In the genomic region with DNA sequence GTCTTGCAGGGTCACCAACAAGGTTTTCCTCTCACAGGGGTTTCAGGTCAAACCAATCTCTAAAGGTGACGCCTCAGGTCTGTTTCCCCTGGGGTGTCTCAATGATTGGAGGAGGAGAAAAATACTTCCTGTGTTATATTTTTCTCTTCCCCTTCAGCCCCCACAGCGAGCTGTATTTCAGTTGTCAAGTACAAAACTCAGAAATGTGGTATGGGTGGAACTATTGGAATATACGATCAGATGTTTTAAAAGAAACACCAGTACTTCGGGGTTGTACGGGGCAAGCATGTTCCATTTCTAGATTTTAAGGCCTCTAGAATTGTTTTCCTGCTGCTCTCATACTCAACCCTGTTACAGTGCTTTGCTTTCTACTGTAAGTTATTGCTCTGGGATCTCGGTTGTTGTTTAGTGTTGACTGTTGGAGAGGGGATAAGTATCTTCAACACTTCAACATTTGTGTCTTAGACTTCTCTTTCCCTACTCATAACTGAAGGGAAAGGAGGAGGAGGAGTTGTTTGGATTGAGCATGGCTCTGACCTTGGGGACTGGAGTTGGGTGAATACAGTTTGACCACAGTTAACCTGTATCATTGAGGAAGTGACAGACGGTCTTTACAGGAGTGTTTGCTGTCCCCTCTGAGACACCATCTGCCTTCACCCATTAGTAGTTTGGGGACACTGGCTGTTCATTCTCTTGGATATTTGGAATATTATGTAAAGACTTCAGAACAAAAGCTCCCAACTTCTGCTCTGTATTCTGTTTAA, we compare ENCODE assay signal across 8 cellular contexts. TPM values are rescaled to one million over a fixed set of nuclear protein-coding genes. Genes with fewer than 3 reads are reported as not detected.
A peak's percentile ranks its signal among the peaks of the same experiment; 100 is the strongest.
DNase-seq lines count a peak whose midpoint lies in the region; ATAC-seq and TF ChIP-seq lines count a peak whose summit lies in the region.

No MANE protein-coding gene starts in this region.

- peak overlapping the region; percentile 82 for H3K4me3 ChIP-seq in OCI-LY7 (ENCODE audit: low read depth, low read length, poor library complexity, severe bottlenecking)
- peak overlapping the region; percentile 65 to 82 for H3K4me3 ChIP-seq in neutrophil (ENCODE audit: low read depth in 1 of 2, low read length in 1 of 2)

- POLR2A ChIA-PET in OCI-LY7 (lab: Charles Lee) = no interaction called here

- H4K20me1 ChIP-seq in OCI-LY7 (ENCODE audit: insufficient read depth, low read length) = peaks cover 5% of the 10 kb centered on the region; the same call in 1 of the 2 replicates

- no peak for TF ChIP-seq CTCF in OCI-LY7 (conservative IDR thresholded peaks at IDR 0.05; ENCODE audit: low read length)
- TF ChIP-seq CTCF in neutrophil (IDR thresholded peaks at IDR 0.05) = no peak

- intact Hi-C loops in OCI-LY7 (cut with micrococcal nuclease; ENCODE audit: unreplicated experiment) = loop anchor here (1.0 kb wide), 1 partner anchor 22 kb away; no protein-coding TSS in a partner anchor

- peak in 4 of 6 experiments; percentile 4 to 40 (median 22) for DNase-seq in stimulated activated naive CD4-positive, alpha-beta T cell (lab: John Stamatoyannopoulos, UW)
- DNase-seq in stimulated activated naive CD4-positive, alpha-beta T cell treated with Interleukin-2 at 50 U/mL for 16 hours (lab: John Stamatoyannopoulos, UW) = no peak
- DNase-seq in OCI-LY7 (ENCODE audit: low spot score) (peak; percentile 69), NCI-H187 treated with DMSO at 0.1 percent for 48 hours (lab: John Stamatoyannopoulos, UW) (no peak), HuH-7.5 (ENCODE audit: low spot score) (no peak)
- peak; percentile 28 to 38 (median 32) for DNase-seq in effector memory CD8-positive, alpha-beta T cell

- H3K27ac ChIP-seq in OCI-LY7 (ENCODE audit: low read depth, low read length, poor library complexity, severe bottlenecking) (no peak overlapping the region), neutrophil (peak overlapping the region; percentile 98)

- TSS peak; percentile 61 for BruUV-seq in OCI-LY7 (replicated peaks; lab: Mats Ljungman, UMichigan)

- no peaks in the 10 kb centered on the region for H3K27me3 Mint-ChIP-seq in effector memory CD8-positive, alpha-beta T cell

- H3K4me3 Mint-ChIP-seq in effector memory CD8-positive, alpha-beta T cell = peak overlapping the region; percentile 96 to 98

- no peaks in the 10 kb centered on the region for H3K79me2 ChIP-seq in OCI-LY7 (ENCODE audit: insufficient read depth, low read depth, low read length)

- H3K4me2 ChIP-seq in OCI-LY7 (ENCODE audit: low read length) = peak overlapping the region; percentile 96

- no peaks in the 10 kb centered on the region for H3K36me3 ChIP-seq in OCI-LY7 (ENCODE audit: insufficient read depth, low read length)
- H3K36me3 ChIP-seq in neutrophil = no peaks in the 10 kb centered on the region

- H2AFZ ChIP-seq in OCI-LY7 (ENCODE audit: low read length) = peak overlapping the region; percentile 67; the same call in 1 of the 2 replicates

- H3K9me2 ChIP-seq in OCI-LY7 (ENCODE audit: insufficient read depth, low read length) = no peaks in the 10 kb centered on the region

- H3K27me3 ChIP-seq in neutrophil = no peaks in the 10 kb centered on the region

- ATAC-seq in effector memory CD8-positive, alpha-beta T cell (replicated peaks) = peak; percentile 50
- no peak for ATAC-seq in GM18868 (IDR thresholded peaks at IDR 0.05; ENCODE audit: unreplicated experiment)

- peaks cover 52% of the 10 kb centered on the region for H3K36me3 Mint-ChIP-seq in effector memory CD8-positive, alpha-beta T cell (ENCODE audit: insufficient read depth)

- CTCF ChIA-PET in OCI-LY7 (lab: Charles Lee; ENCODE audit: unreplicated experiment) = interaction anchor here (1.6 kb wide), 1 partner anchor 29 kb away, joined by 3 read pairs; no protein-coding TSS in a partner anchor

- H3K9me3 ChIP-seq in OCI-LY7 (ENCODE audit: low read length) (no peaks in the 10 kb centered on the region), neutrophil (no peaks in the 10 kb centered on the region)

- peaks cover 52% of the 10 kb centered on the region in 2 donors for H3K4me1 Mint-ChIP-seq in effector memory CD8-positive, alpha-beta T cell (ENCODE audit: low read depth in 2 of 2)

- peak overlapping the region; percentile 97 to 98 for H3K27ac Mint-ChIP-seq in effector memory CD8-positive, alpha-beta T cell

- no peaks in the 10 kb centered on the region for H3K9me3 Mint-ChIP-seq in effector memory CD8-positive, alpha-beta T cell

- H3K4me1 ChIP-seq in OCI-LY7 (ENCODE audit: insufficient read depth, low read length, poor library complexity, severe bottlenecking) (peaks cover 47% of the 10 kb centered on the region), neutrophil (ENCODE audit: control insufficient read depth in 1 of 2, insufficient read depth in 1 of 2, low read depth in 1 of 2, low read length in 1 of 2) (peaks cover 52 to 53% of the 10 kb centered on the region in 2 experiments)

RNA-seq across cellular contexts. Expression of gene MAPKAPK2, which starts 2.0 kb away (rescaled TPM):
- 14.5 and 16.3 TPM in 2 replicates for total RNA-seq in OCI-LY7 (2014; rRNA removed; shearing (Covaris generic))
- total RNA-seq in OCI-LY7 (2022) = 39.9 and 46.5 TPM in 2 replicates

RNA-seq across cellular contexts. Expression of gene DYRK3, which starts 51.3 kb away (rescaled TPM):
- 9.7 and 9.8 TPM in 2 replicates for total RNA-seq in OCI-LY7 (2014; rRNA removed; shearing (Covaris generic))
- total RNA-seq in OCI-LY7 (2022) = 9.4 and 10.9 TPM in 2 replicates

Comparison
In these comparisons a context has a peak if more than half of its experiments do, and no peak if none do; other contexts are left out.
1. DNase-seq: peak in stimulated activated naive CD4-positive, alpha-beta T cell (4 of 6), OCI-LY7 (single experiment) and effector memory CD8-positive, alpha-beta T cell (3 of 3); none in stimulated activated naive CD4-positive, alpha-beta T cell treated with Interleukin-2 at 50 U/mL for 16 hours (single experiment), NCI-H187 treated with DMSO at 0.1 percent for 48 hours (single experiment) and HuH-7.5 (single experiment).